Comparison of ENCODE assay signal across 1 cellular context in the genomic region with DNA sequence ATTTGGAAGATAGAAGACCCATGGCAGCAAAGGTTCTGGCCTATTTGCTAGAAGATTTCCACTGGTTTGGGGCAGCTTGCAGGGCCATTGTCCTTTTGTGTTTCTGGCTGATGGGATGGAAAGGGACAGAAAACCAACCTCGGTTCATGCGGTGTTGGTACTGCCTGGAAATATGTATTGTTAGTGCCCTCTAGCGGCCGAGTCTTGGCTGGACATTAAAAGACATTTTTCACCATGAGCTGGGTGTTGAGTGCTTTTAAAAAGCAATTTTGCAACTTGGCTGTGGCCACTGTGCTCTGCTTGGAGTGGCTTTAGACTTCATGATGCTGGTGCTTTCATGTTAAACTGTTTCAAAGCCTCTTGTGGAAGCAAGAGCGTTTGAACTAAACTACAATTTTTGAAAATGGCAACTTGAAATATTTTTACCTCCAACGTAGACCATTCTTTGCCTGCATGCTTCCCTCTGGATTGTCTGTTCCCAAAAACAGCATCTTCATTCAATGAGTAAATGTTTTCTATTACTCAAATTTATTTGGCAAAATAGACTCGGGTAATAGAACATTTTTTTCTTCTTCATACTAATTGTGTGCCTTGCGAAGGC.
TF ChIP-seq lines count a peak whose summit lies in the region.

No MANE protein-coding gene starts in this region.

TF ChIP-seq in liver, 16 proteins besides CTCF, POLR2A, EP300 and RAD21 (continued from another document):
- TF ChIP-seq, protein P1, sequence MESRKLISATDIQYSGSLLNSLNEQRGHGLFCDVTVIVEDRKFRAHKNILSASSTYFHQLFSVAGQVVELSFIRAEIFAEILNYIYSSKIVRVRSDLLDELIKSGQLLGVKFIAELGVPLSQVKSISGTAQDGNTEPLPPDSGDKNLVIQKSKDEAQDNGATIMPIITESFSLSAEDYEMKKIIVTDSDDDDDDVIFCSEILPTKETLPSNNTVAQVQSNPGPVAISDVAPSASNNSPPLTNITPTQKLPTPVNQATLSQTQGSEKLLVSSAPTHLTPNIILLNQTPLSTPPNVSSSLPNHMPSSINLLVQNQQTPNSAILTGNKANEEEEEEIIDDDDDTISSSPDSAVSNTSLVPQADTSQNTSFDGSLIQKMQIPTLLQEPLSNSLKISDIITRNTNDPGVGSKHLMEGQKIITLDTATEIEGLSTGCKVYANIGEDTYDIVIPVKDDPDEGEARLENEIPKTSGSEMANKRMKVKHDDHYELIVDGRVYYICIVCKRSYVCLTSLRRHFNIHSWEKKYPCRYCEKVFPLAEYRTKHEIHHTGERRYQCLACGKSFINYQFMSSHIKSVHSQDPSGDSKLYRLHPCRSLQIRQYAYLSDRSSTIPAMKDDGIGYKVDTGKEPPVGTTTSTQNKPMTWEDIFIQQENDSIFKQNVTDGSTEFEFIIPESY (IDR thresholded peaks at IDR 0.05) = no peak
- TF ChIP-seq HNF4G (IDR thresholded peaks at IDR 0.05) (no peak), EGR1 (IDR thresholded peaks at IDR 0.05; ENCODE audit: low read depth in 2 of 2) (no peak)
